Comparison of ENCODE assay signal across 18 cellular contexts in the genomic region with DNA sequence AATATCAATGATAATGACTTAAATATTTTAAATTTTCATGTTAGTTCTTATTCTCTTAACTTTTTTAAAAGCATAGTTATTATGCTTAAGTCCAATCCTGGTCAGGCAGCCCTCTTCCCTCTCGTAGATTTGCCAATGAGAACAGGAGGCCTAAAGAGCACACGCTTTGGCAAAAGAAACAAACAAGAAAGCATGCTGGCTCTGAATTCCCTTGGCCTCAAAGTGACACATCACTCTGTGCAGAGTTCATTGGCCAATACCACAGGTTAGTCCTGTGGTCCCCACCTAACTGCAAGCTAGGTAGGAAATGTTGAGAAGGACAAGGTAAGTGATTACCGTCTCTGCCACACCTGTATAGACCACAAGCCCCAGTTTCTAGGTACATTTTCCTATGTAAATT.
DNase-seq lines count a peak whose midpoint lies in the region; ATAC-seq, FAIRE-seq and TF ChIP-seq lines count a peak whose summit lies in the region.
"Had no signal": no experiment of that assay in that cellular context is flagged by ENCODE, and none has a peak within 500 bp of the region (broad histone marks: within the 10 kb centered on the region; RNA-seq: fewer than 3 reads in every experiment).

No MANE protein-coding gene starts in this region.

- no peak overlapping the region for H3K27ac ChIP-seq in trophoblast cell (ENCODE audit: low read depth, low read length)
- H3K27ac ChIP-seq: BLaER1 had no signal

- no peak overlapping the region for H4K91ac ChIP-seq in trophoblast cell (ENCODE audit: low read depth, low read length)

- H2BK5ac ChIP-seq in trophoblast cell (ENCODE audit: low read depth, low read length, poor library complexity) = no peak overlapping the region

- TF ChIP-seq POLR2A in GM12891 (IDR thresholded peaks at IDR 0.05; ENCODE audit: low read depth, low read length) = no peak

- no peaks in the 10 kb centered on the region for H3K27me3 Mint-ChIP-seq in chondrocyte (ENCODE audit: low read depth)
- H3K27me3 Mint-ChIP-seq: CD4-positive, alpha-beta memory T cell had no signal

- H2AK5ac ChIP-seq in trophoblast cell (ENCODE audit: low read length) = no peak overlapping the region

- H3K14ac ChIP-seq in trophoblast cell (ENCODE audit: low read length) = no peak overlapping the region

- FAIRE-seq in GM12891 (lab: Jason Lieb, UNC) = peak; percentile 23
- peak; percentile 27 for FAIRE-seq in islet of Langerhans (lab: Jason Lieb, UNC)
- FAIRE-seq: H1, HTR-8/SVneo had no signal

- H4K12ac ChIP-seq in trophoblast cell (ENCODE audit: low read depth, low read length) = no peak overlapping the region

- H3K27me3 ChIP-seq in trophoblast cell (ENCODE audit: insufficient read depth, low read length) = no peaks in the 10 kb centered on the region
- H3K27me3 ChIP-seq: BLaER1 had no signal

- no peak overlapping the region for H3K4me2 ChIP-seq in trophoblast cell (ENCODE audit: low read length)
- H3K4me2 ChIP-seq: BLaER1 had no signal

- no peaks in the 10 kb centered on the region for H3K36me3 ChIP-seq in trophoblast cell (ENCODE audit: control insufficient read depth in 1 of 2, insufficient read depth in 2 of 2, low read length in 2 of 2)
- H3K36me3 ChIP-seq: BLaER1, HAP-1 had no signal

- H3K4me1 Mint-ChIP-seq in chondrocyte (ENCODE audit: low read depth) = peaks cover 34% of the 10 kb centered on the region

- H3K18ac ChIP-seq in trophoblast cell (ENCODE audit: low read length) = no peak overlapping the region

- no peak overlapping the region for H3K4me3 ChIP-seq in trophoblast cell (ENCODE audit: low read depth, low read length)
- H3K4me3 ChIP-seq: BLaER1, HAP-1 had no signal

- H4K8ac ChIP-seq in trophoblast cell (ENCODE audit: low read depth, low read length) = no peak overlapping the region

- no peaks in the 10 kb centered on the region for H3K79me1 ChIP-seq in trophoblast cell (ENCODE audit: low read length)

- no peak overlapping the region for H2AFZ ChIP-seq in trophoblast cell (ENCODE audit: insufficient read depth, low read length, poor library complexity)

- ATAC-seq in Right ventricle myocardium superior (ENCODE audit: poor library complexity) (no peak), HG03159 (IDR thresholded peaks at IDR 0.05; ENCODE audit: unreplicated experiment) (no peak)

- DNase-seq in GM12891 (ENCODE audit: insufficient read length, low spot score) (no peak), NCI-H526 treated with DMSO at 0.1 percent for 48 hours (lab: John Stamatoyannopoulos, UW) (peak; percentile 43), trophoblast cell (peak; percentile 12 to 48), Right ventricle myocardium superior (no peak), chondrocyte (ENCODE audit: low spot score) (no peak)
- no peak for DNase-seq in activated effector memory CD4-positive, alpha-beta T cell treated with Interleukin-2 at 50 U/mL for 16 hours
- DNase-seq: 8988T; CD4-positive, alpha-beta memory T cell; DMS153; DMS79; GDM1 had no signal

- no peak for TF ChIP-seq CTCF in chondrocyte (IDR thresholded peaks at IDR 0.05)

- WGBS in trophoblast cell (ENCODE audit: extremely low coverage, insufficient coverage, insufficient read length) = no CpG with 5 or more reads among the region's 3 CpGs

- H3K4me1 ChIP-seq in trophoblast cell (ENCODE audit: control insufficient read depth in 1 of 2, insufficient read depth in 2 of 2, low read length in 2 of 2) = peaks cover 0 to 3% of the 10 kb centered on the region in 2 experiments

- no peak overlapping the region for H3K9ac ChIP-seq in trophoblast cell (ENCODE audit: low read length)
- H3K9ac ChIP-seq: BLaER1 had no signal

- no peaks in the 10 kb centered on the region for H3K79me2 ChIP-seq in trophoblast cell (ENCODE audit: control insufficient read depth, insufficient read depth, low read length, poor library complexity)

- H3K9me3 ChIP-seq in trophoblast cell (ENCODE audit: insufficient read depth, low read depth, low read length) = no peaks in the 10 kb centered on the region
- H3K9me3 ChIP-seq: BLaER1, HAP-1 had no signal

- H2BK12ac ChIP-seq in trophoblast cell (ENCODE audit: low read length) = no peak overlapping the region

- H3K36me3 Mint-ChIP-seq in chondrocyte (ENCODE audit: low read depth) = peaks cover 3% of the 10 kb centered on the region
- H3K36me3 Mint-ChIP-seq: CD14-positive monocyte had no signal

- H3K27ac Mint-ChIP-seq in chondrocyte (ENCODE audit: unreplicated experiment) = no peak overlapping the region
- H3K27ac Mint-ChIP-seq: CD14-positive monocyte; CD4-positive, alpha-beta memory T cell had no signal

- H3K4me3 Mint-ChIP-seq in chondrocyte (ENCODE audit: unreplicated experiment) = no peak overlapping the region
- H3K4me3 Mint-ChIP-seq: CD14-positive monocyte; CD4-positive, alpha-beta memory T cell had no signal

- H3K4ac ChIP-seq in trophoblast cell (ENCODE audit: low read depth, low read length) = no peak overlapping the region

- intact Hi-C loops in Right ventricle myocardium superior (cut with DNase I) = no loop called here

- H2BK120ac ChIP-seq in trophoblast cell (ENCODE audit: insufficient read depth, low read length, poor library complexity) = no peak overlapping the region

- H3K23ac ChIP-seq in trophoblast cell (ENCODE audit: low read length) = no peak overlapping the region

- H3K9me3 Mint-ChIP-seq in chondrocyte (ENCODE audit: low read depth) = no peaks in the 10 kb centered on the region
- H3K9me3 Mint-ChIP-seq: CD4-positive, alpha-beta memory T cell had no signal

TF ChIP-seq in GM12891, 5 proteins besides CTCF, POLR2A, EP300 and RAD21:
- TF ChIP-seq SPI1 (IDR thresholded peaks at IDR 0.05; ENCODE audit: low read depth, low read length) = no peak
- no peak for TF ChIP-seq POU2F2 (IDR thresholded peaks at IDR 0.05; ENCODE audit: low read depth, low read length)
- TF ChIP-seq TAF1 (IDR thresholded peaks at IDR 0.05; ENCODE audit: low read depth, low read length) = no peak
- no peak for TF ChIP-seq PAX5 (IDR thresholded peaks at IDR 0.05; ENCODE audit: insufficient read depth, low read length, severe bottlenecking)
- no peak for TF ChIP-seq POLR2AphosphoS5 (IDR thresholded peaks at IDR 0.05; ENCODE audit: low read depth, low read length)

Comparison
In these comparisons a context has a peak if more than half of its experiments do, and no peak if none do; other contexts are left out.
1. DNase-seq: peak in NCI-H526 treated with DMSO at 0.1 percent for 48 hours (single experiment) and trophoblast cell (2 of 2); none in GM12891 (single experiment), activated effector memory CD4-positive, alpha-beta T cell treated with Interleukin-2 at 50 U/mL for 16 hours (single experiment), Right ventricle myocardium superior (single experiment) and chondrocyte (single experiment).